ENCODE assay signal across 25 cellular contexts in the genomic region with DNA sequence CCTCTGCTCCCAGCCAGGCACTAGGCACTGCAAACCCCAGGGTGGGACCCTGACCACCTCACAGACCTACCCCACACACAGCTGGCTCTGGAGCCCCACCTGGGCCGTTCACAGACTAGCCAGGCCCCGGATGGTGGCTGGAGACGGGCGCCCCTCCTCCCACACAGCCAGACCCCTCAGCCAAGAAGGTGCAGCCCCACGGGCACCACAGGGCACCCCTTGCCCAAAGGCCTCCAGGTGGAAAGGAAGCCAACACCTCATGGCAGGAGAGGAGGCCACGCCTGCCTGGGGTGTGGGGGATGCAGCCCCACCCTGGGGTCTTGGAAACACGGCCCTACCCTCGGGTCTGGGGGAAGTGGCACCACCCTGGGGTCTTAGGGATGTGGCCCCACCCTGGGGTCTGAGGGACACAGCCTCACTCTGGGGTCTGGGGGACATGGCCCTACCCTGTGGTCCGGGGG. TPM values are rescaled to one million over a fixed set of nuclear protein-coding genes. Genes with fewer than 3 reads are reported as not detected.
DNase-seq lines count a peak whose midpoint lies in the region; ATAC-seq and TF ChIP-seq lines count a peak whose summit lies in the region.
"Had no signal": no experiment of that assay in that cellular context is flagged by ENCODE, and none has a peak within 500 bp of the region (broad histone marks: within the 10 kb centered on the region; RNA-seq: fewer than 3 reads in every experiment).

No MANE protein-coding gene starts in this region.

- no peak overlapping the region for H3K4me3 Mint-ChIP-seq in natural killer cell treated with Interleukin-12 subunit alpha and Interleukin-12 subunit beta and Interleukin-15 and Interleukin-18, amount 100 ng/mL, for 72 hours
- no peak overlapping the region for H3K4me3 Mint-ChIP-seq in natural killer cell
- no peak overlapping the region for H3K4me3 Mint-ChIP-seq in stimulated activated memory B cell treated with anti-CD40 and anti-IgM and Interleukin-4, amounts not matched to agents 10 μg/mL and 1 μg/mL and 100 μg/mL, for 72 hours
- H3K4me3 Mint-ChIP-seq: CD8-positive, alpha-beta memory T cell had no signal

- intact Hi-C loops in natural killer cell (cut with micrococcal nuclease) (no loop called here), left ventricle myocardium inferior (cut with micrococcal nuclease) (no loop called here), lower lobe of right lung (cut with DNase I) (no loop called here)

- H3K36me3 ChIP-seq in left ventricle myocardium inferior (no peaks in the 10 kb centered on the region), lower lobe of right lung (no peaks in the 10 kb centered on the region), Karpas-422 (ENCODE audit: insufficient read depth, low read length) (no peaks in the 10 kb centered on the region)

- no peak for ATAC-seq in natural killer cell treated with Interleukin-12 subunit alpha and Interleukin-12 subunit beta and Interleukin-15 and Interleukin-18, amount 100 ng/mL, for 72 hours
- ATAC-seq in natural killer cell, result no peak
- no peak for ATAC-seq in lower lobe of right lung
- ATAC-seq in stimulated activated memory B cell treated with anti-CD40 and anti-IgM and Interleukin-4, amounts not matched to agents 10 μg/mL and 1 μg/mL and 100 μg/mL, for 72 hours, result peak; percentile 44
- ATAC-seq in GM19328 (IDR thresholded peaks at IDR 0.05; ENCODE audit: unreplicated experiment), result no peak
- no peak for ATAC-seq in HG03571 (IDR thresholded peaks at IDR 0.05; ENCODE audit: unreplicated experiment)

- TF ChIP-seq CTCF in natural killer cell (IDR thresholded peaks at IDR 0.05) (no peak), left ventricle myocardium inferior (IDR thresholded peaks at IDR 0.05; ENCODE audit: borderline replicate concordance) (no peak), lower lobe of right lung (IDR thresholded peaks at IDR 0.05) (no peak)

- H3K9me2 ChIP-seq in Karpas-422 (replicated peaks; ENCODE audit: insufficient read depth, low read length), result no peaks in the 10 kb centered on the region

- H3K4me3 ChIP-seq in left ventricle myocardium inferior (no peak overlapping the region), lower lobe of right lung (no peak overlapping the region), Karpas-422 (ENCODE audit: low read length) (no peak overlapping the region)
- H3K4me3 ChIP-seq: GM23248, K562 had no signal

- peaks cover 6 to 13% of the 10 kb centered on the region in 2 donors for H3K4me1 Mint-ChIP-seq in natural killer cell treated with Interleukin-12 subunit alpha and Interleukin-12 subunit beta and Interleukin-15 and Interleukin-18, amount 100 ng/mL, for 72 hours (ENCODE audit: low read depth in 2 of 2)
- H3K4me1 Mint-ChIP-seq in natural killer cell, result peaks cover 7 to 26% of the 10 kb centered on the region in 2 donors
- no peaks in the 10 kb centered on the region for H3K4me1 Mint-ChIP-seq in stimulated activated memory B cell treated with anti-CD40 and anti-IgM and Interleukin-4, amounts not matched to agents 10 μg/mL and 1 μg/mL and 100 μg/mL, for 72 hours

- H3K36me3 Mint-ChIP-seq in natural killer cell treated with Interleukin-12 subunit alpha and Interleukin-12 subunit beta and Interleukin-15 and Interleukin-18, amount 100 ng/mL, for 72 hours, result no peaks in the 10 kb centered on the region
- H3K36me3 Mint-ChIP-seq in natural killer cell, result no peaks in the 10 kb centered on the region
- H3K36me3 Mint-ChIP-seq in stimulated activated memory B cell treated with anti-CD40 and anti-IgM and Interleukin-4, amounts not matched to agents 10 μg/mL and 1 μg/mL and 100 μg/mL, for 72 hours, result no peaks in the 10 kb centered on the region
- H3K36me3 Mint-ChIP-seq: CD8-positive, alpha-beta memory T cell had no signal

- no peaks in the 10 kb centered on the region for H3K27me3 Mint-ChIP-seq in natural killer cell treated with Interleukin-12 subunit alpha and Interleukin-12 subunit beta and Interleukin-15 and Interleukin-18, amount 100 ng/mL, for 72 hours
- peaks cover 0 to 6% of the 10 kb centered on the region in 2 donors for H3K27me3 Mint-ChIP-seq in natural killer cell (ENCODE audit: low read depth in 2 of 2)
- peaks cover 11% of the 10 kb centered on the region for H3K27me3 Mint-ChIP-seq in stimulated activated memory B cell treated with anti-CD40 and anti-IgM and Interleukin-4, amounts not matched to agents 10 μg/mL and 1 μg/mL and 100 μg/mL, for 72 hours

- no peak overlapping the region for H2AFZ ChIP-seq in Karpas-422 (ENCODE audit: low read length)
- H2AFZ ChIP-seq: GM23248 had no signal

- no peaks in the 10 kb centered on the region for H3K9me3 Mint-ChIP-seq in natural killer cell treated with Interleukin-12 subunit alpha and Interleukin-12 subunit beta and Interleukin-15 and Interleukin-18, amount 100 ng/mL, for 72 hours
- H3K9me3 Mint-ChIP-seq in natural killer cell, result no peaks in the 10 kb centered on the region
- H3K9me3 Mint-ChIP-seq in stimulated activated memory B cell treated with anti-CD40 and anti-IgM and Interleukin-4, amounts not matched to agents 10 μg/mL and 1 μg/mL and 100 μg/mL, for 72 hours, result no peaks in the 10 kb centered on the region
- H3K9me3 Mint-ChIP-seq: CD8-positive, alpha-beta memory T cell had no signal

- no peaks in the 10 kb centered on the region for H3K79me2 ChIP-seq in Karpas-422 (ENCODE audit: low read length)

- peaks cover 5% of the 10 kb centered on the region for H3K27me3 ChIP-seq in left ventricle myocardium inferior (ENCODE audit: low read depth)
- H3K27me3 ChIP-seq in lower lobe of right lung (ENCODE audit: low read depth), result no peaks in the 10 kb centered on the region
- no peaks in the 10 kb centered on the region for H3K27me3 ChIP-seq in Karpas-422 (ENCODE audit: low read length)

- H4K20me1 ChIP-seq in Karpas-422 (ENCODE audit: insufficient read depth, low read depth, low read length), result no peaks in the 10 kb centered on the region

- H3K9me3 ChIP-seq in left ventricle myocardium inferior (replicated peaks) (no peaks in the 10 kb centered on the region), lower lobe of right lung (no peaks in the 10 kb centered on the region), Karpas-422 (ENCODE audit: low read length) (no peaks in the 10 kb centered on the region)

- H3K9ac ChIP-seq in Karpas-422 (ENCODE audit: low read length), result no peak overlapping the region
- H3K9ac ChIP-seq: GM23248 had no signal

- no peaks in the 10 kb centered on the region for H3K4me1 ChIP-seq in left ventricle myocardium inferior
- no peaks in the 10 kb centered on the region for H3K4me1 ChIP-seq in lower lobe of right lung
- no peaks in the 10 kb centered on the region for H3K4me1 ChIP-seq in Karpas-422 (ENCODE audit: low read length)

- H3K4me2 ChIP-seq in Karpas-422 (ENCODE audit: low read depth, low read length, poor library complexity, severe bottlenecking), result no peak overlapping the region

- no peak overlapping the region for H3K27ac ChIP-seq in left ventricle myocardium inferior (replicated peaks)
- no peak overlapping the region for H3K27ac ChIP-seq in lower lobe of right lung
- no peak overlapping the region for H3K27ac ChIP-seq in Karpas-422 (ENCODE audit: low read length)
- H3K27ac ChIP-seq: C4-2B, GM23248, HL-60 had no signal

- peak; percentile 45 for DNase-seq in natural killer cell treated with Interleukin-12 subunit alpha and Interleukin-12 subunit beta and Interleukin-15 and Interleukin-18, amount 100 ng/mL, for 72 hours (ENCODE audit: low spot score)
- DNase-seq in natural killer cell (no peak), left ventricle myocardium inferior (peak; percentile 12), lower lobe of right lung (peak; percentile 37), Karpas-422 (no peak)
- DNase-seq: AML-193, Calu3, DMS153, GM23248, MM.1S, NCI-H1092, NCI-H1436, NCI-H187 treated with DMSO at 0.1 percent for 48 hours, NCI-H2107, NCI-H446 treated with DMSO at 0.1 percent for 48 hours, NCI-H526 treated with DMSO at 0.1 percent for 48 hours, SHP77 had no signal

- H3K27ac Mint-ChIP-seq in natural killer cell treated with Interleukin-12 subunit alpha and Interleukin-12 subunit beta and Interleukin-15 and Interleukin-18, amount 100 ng/mL, for 72 hours, result no peak overlapping the region
- H3K27ac Mint-ChIP-seq in natural killer cell, result no peak overlapping the region
- H3K27ac Mint-ChIP-seq in stimulated activated memory B cell treated with anti-CD40 and anti-IgM and Interleukin-4, amounts not matched to agents 10 μg/mL and 1 μg/mL and 100 μg/mL, for 72 hours, result no peak overlapping the region
- H3K27ac Mint-ChIP-seq: CD8-positive, alpha-beta memory T cell had no signal

RNA-seq across cellular contexts. Expression of gene WNT9A, which starts 44.6 kb away (rescaled TPM):
- total RNA-seq in natural killer cell treated with Interleukin-12 subunit alpha and Interleukin-12 subunit beta and Interleukin-15 and Interleukin-18, amount 100 ng/mL, for 72 hours, result under 1 TPM in 1 of 2 donors, not detected in 1; 0.11 TPM
- not detected for total RNA-seq in natural killer cell
- 4.8 TPM for total RNA-seq in left ventricle myocardium inferior
- total RNA-seq in lower lobe of right lung, result 7.0 TPM
- total RNA-seq in Karpas-422 (2014; rRNA removed; shearing (Covaris generic); ENCODE audit: low replicate concordance), result not detected in 2 replicates
- total RNA-seq: HT-29 had no signal

Comparison
In these comparisons a context has a peak if more than half of its experiments do, and no peak if none do; other contexts are left out.
1. DNase-seq: peak in natural killer cell treated with Interleukin-12 subunit alpha and Interleukin-12 subunit beta and Interleukin-15 and Interleukin-18, amount 100 ng/mL, for 72 hours (single experiment), left ventricle myocardium inferior (single experiment) and lower lobe of right lung (single experiment); none in natural killer cell (single experiment) and Karpas-422 (single experiment).